ENCODE assay signal across 35 cellular contexts in the genomic region with DNA sequence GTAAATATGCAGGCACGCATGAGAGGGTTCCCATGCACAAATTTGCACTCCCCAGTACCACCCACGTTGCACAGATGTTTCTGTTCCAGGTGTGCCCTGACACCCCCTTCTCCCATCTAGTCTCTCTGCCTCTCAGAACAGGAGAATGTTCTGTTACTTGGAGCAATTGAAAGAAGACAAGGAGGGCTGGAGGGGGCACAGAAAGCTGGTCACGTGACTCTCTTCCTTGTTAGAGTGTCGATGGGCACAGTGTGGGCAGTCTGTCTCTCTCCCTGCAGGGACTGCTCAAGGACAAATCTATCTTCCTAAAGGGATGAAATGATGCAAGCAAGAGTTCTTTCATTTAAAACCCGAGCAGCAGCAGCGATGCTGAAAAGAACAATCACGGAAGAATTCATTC. TPM values are rescaled to one million over a fixed set of nuclear protein-coding genes. Genes with fewer than 3 reads are reported as not detected.
"Had no signal": no experiment of that assay in that cellular context is flagged by ENCODE, and none has a peak within 500 bp of the region (broad histone marks: within the 10 kb centered on the region; RNA-seq: fewer than 3 reads in every experiment).

No MANE protein-coding gene starts in this region.

- H3K27ac ChIP-seq: colonic mucosa, epithelial cell of prostate, esophagus squamous epithelium, gastrocnemius medialis, heart right ventricle, left lung, lower lobe of right lung had no signal

- H3K36me3 Mint-ChIP-seq: mesothelial cell of epicardium; naive thymus-derived CD4-positive, alpha-beta T cell had no signal

- H3K9me3 Mint-ChIP-seq: dendritic cell treated with granulocyte-macrophage colony-stimulating factor and Interleukin-4, amounts not matched to agents 40 ng/mL and 50 ng/mL, for 4 days; effector memory CD8-positive, alpha-beta T cell; endodermal cell; mesothelial cell of epicardium; naive thymus-derived CD4-positive, alpha-beta T cell had no signal

- ATAC-seq: effector memory CD8-positive, alpha-beta T cell; esophagus mucosa; gastrocnemius medialis; left cardiac atrium; left lung; left ventricle myocardium superior; lower lobe of right lung; mucosa of descending colon; naive thymus-derived CD4-positive, alpha-beta T cell had no signal

- H3K27ac Mint-ChIP-seq: dendritic cell treated with granulocyte-macrophage colony-stimulating factor and Interleukin-4, amounts not matched to agents 40 ng/mL and 50 ng/mL, for 4 days; effector memory CD8-positive, alpha-beta T cell; endodermal cell; mesothelial cell of epicardium; naive thymus-derived CD4-positive, alpha-beta T cell had no signal

- FAIRE-seq: endometrium, islet of Langerhans had no signal

- H3K27me3 ChIP-seq: colonic mucosa had no signal

- H3K4me1 ChIP-seq: colonic mucosa, left lung, lower lobe of right lung had no signal

- H3K36me3 ChIP-seq: colonic mucosa, esophagus squamous epithelium, gastrocnemius medialis, heart right ventricle, left lung, lower lobe of right lung had no signal

- H3K4me1 Mint-ChIP-seq: endodermal cell, mesothelial cell of epicardium had no signal

- H3K4me3 Mint-ChIP-seq: dendritic cell treated with granulocyte-macrophage colony-stimulating factor and Interleukin-4, amounts not matched to agents 40 ng/mL and 50 ng/mL, for 4 days; effector memory CD8-positive, alpha-beta T cell; endodermal cell; mesothelial cell of epicardium; naive thymus-derived CD4-positive, alpha-beta T cell had no signal

- H3K9me3 ChIP-seq: colonic mucosa, esophagus squamous epithelium, gastrocnemius medialis, heart right ventricle, left lung, lower lobe of right lung, mucosa of descending colon had no signal

- H3K4me3 ChIP-seq: colonic mucosa, esophagus squamous epithelium, gastrocnemius medialis, heart right ventricle, left lung, lower lobe of right lung, mucosa of descending colon had no signal

- DNase-seq: colonic mucosa; cortex of kidney; effector CD8-positive, alpha-beta T cell; effector memory CD8-positive, alpha-beta T cell; endodermal cell; erythroblast; esophagus squamous epithelium; foreskin fibroblast; foreskin melanocyte; gastrocnemius medialis; glutamatergic neuron; head of caudate nucleus; heart right ventricle; hippocampal formation; left cardiac atrium; left lung; left ventricle myocardium superior; lower lobe of right lung; mesenchymal stem cell; mucosa of descending colon; naive thymus-derived CD4-positive, alpha-beta T cell had no signal

RNA-seq across cellular contexts. Expression of gene KCNA10, which starts 7.2 kb away (rescaled TPM):
- total RNA-seq: colonic mucosa; dermis microvascular lymphatic vessel endothelial cell; endodermal cell; esophagus mucosa; esophagus squamous epithelium; gastrocnemius medialis; glomerular endothelial cell; heart right ventricle; kidney epithelial cell; left cardiac atrium; left lung; left ventricle myocardium superior; lower leg skin; lower lobe of right lung; lung microvascular endothelial cell; mesenteric fat pad; mesothelial cell of epicardium; mucosa of descending colon; myocyte; naive thymus-derived CD4-positive, alpha-beta T cell had no signal
- polyA plus RNA-seq: heart right ventricle; keratinocyte; naive thymus-derived CD4-positive, alpha-beta T cell had no signal
